In the genomic region with DNA sequence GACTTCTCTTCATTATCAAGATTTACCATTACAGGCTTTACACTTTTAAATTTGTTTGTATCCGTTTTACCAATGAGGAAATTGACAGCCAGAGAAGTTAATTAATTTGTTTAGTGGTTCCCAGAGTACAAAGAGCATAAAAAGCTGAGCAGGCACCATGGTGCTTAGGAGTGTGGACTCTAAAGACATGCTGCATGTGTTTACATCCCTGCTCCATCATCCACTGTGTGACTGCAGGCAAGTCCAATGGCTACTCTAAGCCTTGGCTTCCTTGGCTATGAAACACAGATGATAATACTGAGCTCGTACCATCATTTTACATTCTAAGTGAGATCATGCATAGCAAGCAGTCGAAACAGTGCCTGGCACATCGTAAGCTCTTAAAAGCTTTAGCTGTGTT, we compare ENCODE assay signal across 26 cellular contexts.
"Had no signal": no experiment of that assay in that cellular context is flagged by ENCODE, and none has a peak within 500 bp of the region (broad histone marks: within the 10 kb centered on the region; RNA-seq: fewer than 3 reads in every experiment).

No MANE protein-coding gene starts in this region.

- H3K9me3 Mint-ChIP-seq: activated CD4-positive, alpha-beta T cell treated with anti-CD3 and anti-CD28 coated beads, Interleukin-2, amount 10 ng/mL, durations not matched to agents 24 days and 14 days; activated naive CD8-positive, alpha-beta T cell treated with anti-CD3 and anti-CD28 coated beads, Interleukin-2, amount 50 U/mL, for 24 hours; activated T-cell treated with anti-CD3 and anti-CD28 coated beads, Interleukin-2, amount 50 U/mL, for 4 hours; T-helper 1 cell treated with Interleukin-12 subunit alpha and Interleukin-12 subunit beta and Interleukin-4 antibody, amounts not matched to agents 30 μg/mL and 1 μg/mL, for 36 hours; WTC11 had no signal

- H3K4me3 ChIP-seq: Peyer's patch, SJSA1 had no signal

- H3K27ac ChIP-seq: Peyer's patch, RWPE1 had no signal

- H3K4me3 Mint-ChIP-seq: activated CD4-positive, alpha-beta T cell treated with anti-CD3 and anti-CD28 coated beads, Interleukin-2, amount 10 ng/mL, durations not matched to agents 24 days and 14 days; activated naive CD8-positive, alpha-beta T cell treated with anti-CD3 and anti-CD28 coated beads, Interleukin-2, amount 50 U/mL, for 24 hours; activated T-cell treated with anti-CD3 and anti-CD28 coated beads, Interleukin-2, amount 50 U/mL, for 4 hours; T-helper 1 cell treated with Interleukin-12 subunit alpha and Interleukin-12 subunit beta and Interleukin-4 antibody, amounts not matched to agents 30 μg/mL and 1 μg/mL, for 36 hours; WTC11 had no signal

- H3K27ac Mint-ChIP-seq: activated CD4-positive, alpha-beta T cell treated with anti-CD3 and anti-CD28 coated beads, Interleukin-2, amount 10 ng/mL, durations not matched to agents 24 days and 14 days; activated naive CD4-positive, alpha-beta T cell treated with anti-CD3 and anti-CD28 coated beads, Interleukin-2, amount 50 U/mL, for 72 hours; activated naive CD8-positive, alpha-beta T cell treated with anti-CD3 and anti-CD28 coated beads, Interleukin-2, amount 50 U/mL, for 24 hours; T-helper 1 cell treated with Interleukin-12 subunit alpha and Interleukin-12 subunit beta and Interleukin-4 antibody, amounts not matched to agents 30 μg/mL and 1 μg/mL, for 36 hours; WTC11 had no signal

- H3K36me3 Mint-ChIP-seq: activated naive CD4-positive, alpha-beta T cell treated with anti-CD3 and anti-CD28 coated beads, Interleukin-2, amount 50 U/mL, for 72 hours; WTC11 had no signal

- H3K9me3 ChIP-seq: Peyer's patch, SJSA1 had no signal

- H3K4me1 Mint-ChIP-seq: activated CD4-positive, alpha-beta T cell treated with anti-CD3 and anti-CD28 coated beads, Interleukin-2, amount 10 ng/mL, durations not matched to agents 24 days and 14 days; activated naive CD8-positive, alpha-beta T cell treated with anti-CD3 and anti-CD28 coated beads, Interleukin-2, amount 50 U/mL, for 24 hours; WTC11 had no signal

- H3K36me3 ChIP-seq: Peyer's patch, SJSA1 had no signal

- DNase-seq: activated CD4-positive, alpha-beta T cell treated with anti-CD3 and anti-CD28 coated beads for 1 hour; activated CD4-positive, alpha-beta T cell treated with anti-CD3 and anti-CD28 coated beads, Interleukin-2, amount 10 ng/mL, durations not matched to agents 24 days and 14 days; activated CD4-positive, alpha-beta T cell treated with anti-CD3 and anti-CD28 coated beads, Interleukin-2, amount 50 U/mL, for 48 hours; activated CD8-positive, alpha-beta memory T cell treated with anti-CD3 and anti-CD28 coated beads for 24 hours; activated effector memory CD4-positive, alpha-beta T cell treated with anti-CD3 and anti-CD28 coated beads, Interleukin-2, amount 50 U/mL, for 16 hours; activated naive CD4-positive, alpha-beta T cell treated with Interleukin-2 at 50 U/mL for 16 hours; activated naive CD8-positive, alpha-beta T cell treated with anti-CD3 and anti-CD28 coated beads, Interleukin-2, amount 50 U/mL, for 24 hours; activated T-cell treated with anti-CD3 and anti-CD28 coated beads, Interleukin-2, amount 50 U/mL, for 4 hours; amygdala; cerebellar nuclear complex; NCI-H1092; NCI-H1417; NCI-H1930; NCI-H2171 treated with DMSO at 0.1 percent for 48 hours; NCI-H226; NCI-H526; NCI-H774; NK-92 treated with Interleukin-12 subunit alpha and Interleukin-12 subunit beta, amount 100 ng/mL, for 24 hours; OCI-M1; Peyer's patch; SHP77 had no signal

- H3K4me1 ChIP-seq: Peyer's patch had no signal

- H3K27me3 ChIP-seq: Peyer's patch, SJSA1 had no signal
